13 cellular contexts compared by ENCODE assay signal in the genomic region with DNA sequence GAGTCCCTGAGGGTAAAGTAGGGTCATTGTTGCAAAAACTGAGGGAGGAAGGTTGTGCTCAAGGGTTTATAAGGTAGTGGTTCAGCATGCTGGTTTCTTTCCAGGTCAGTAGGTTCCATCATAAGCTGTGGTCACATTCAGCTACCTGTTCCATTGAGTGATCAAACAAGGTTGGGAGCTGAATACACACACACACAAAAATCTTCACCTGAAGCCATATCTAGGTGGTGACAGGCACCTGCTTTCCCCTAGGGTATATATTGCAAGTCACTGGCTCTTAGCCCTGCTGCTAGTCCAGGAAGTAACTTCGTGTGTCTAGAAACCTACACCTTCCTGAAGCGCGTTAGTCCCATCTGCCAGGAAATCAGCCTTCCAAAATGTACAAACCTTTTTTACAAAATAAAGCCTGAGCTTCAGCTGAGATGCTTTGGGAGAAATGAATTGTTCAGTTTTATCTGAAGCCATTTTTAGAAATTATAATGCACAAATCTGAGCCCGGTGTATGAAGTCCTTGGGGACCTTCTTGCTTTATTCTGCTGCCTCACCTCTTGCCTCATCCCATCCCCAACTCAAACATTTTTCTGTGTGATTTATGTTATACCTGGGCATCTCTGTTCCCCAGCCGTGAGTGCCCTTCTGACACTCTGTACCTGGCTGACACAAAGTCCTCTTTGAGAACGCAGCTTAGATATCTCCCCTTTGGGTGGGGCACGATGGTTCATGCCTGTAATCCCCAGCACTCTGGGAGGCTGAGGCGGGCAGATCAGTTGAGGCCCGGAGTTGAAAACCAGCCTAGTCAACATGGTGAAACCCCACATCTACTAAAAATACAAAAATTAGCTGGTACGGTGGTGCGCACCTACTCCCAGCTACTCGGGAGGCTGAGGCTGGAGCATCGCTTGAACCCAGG. TPM values are rescaled to one million over a fixed set of nuclear protein-coding genes. Genes with fewer than 3 reads are reported as not detected.
DNase-seq lines count a peak whose midpoint lies in the region; ATAC-seq and TF ChIP-seq lines count a peak whose summit lies in the region.
"Had no signal": no experiment of that assay in that cellular context is flagged by ENCODE, and none has a peak within 500 bp of the region (broad histone marks: within the 10 kb centered on the region; RNA-seq: fewer than 3 reads in every experiment).

No MANE protein-coding gene starts in this region.

- no peak overlapping the region for H3K4me3 ChIP-seq in heart right ventricle
- H3K4me3 ChIP-seq: upper lobe of left lung had no signal

- ATAC-seq in stimulated activated naive CD8-positive, alpha-beta T cell treated with anti-CD3 and anti-CD28 coated beads, Interleukin-15, amount 100 ng/mL, for 72 hours, result no peak
- ATAC-seq in natural killer cell (no peak), heart right ventricle (no peak)
- ATAC-seq: HepG2, Right ventricle myocardium inferior had no signal

- H3K27ac ChIP-seq in heart right ventricle, result no peak overlapping the region
- H3K27ac ChIP-seq: upper lobe of left lung had no signal

- 81% methylated on average over 13 of the region's 13 CpGs for WGBS in heart right ventricle, 2 donors

- peaks cover 0 to 6% (median 0%) of the 10 kb centered on the region in 9 donors for H3K4me1 ChIP-seq in heart right ventricle
- H3K4me1 ChIP-seq: upper lobe of left lung had no signal

- DNase-seq in stimulated activated naive CD8-positive, alpha-beta T cell treated with anti-CD3 and anti-CD28 coated beads, Interleukin-15, amount 100 ng/mL, for 72 hours, result no peak
- DNase-seq in NCI-H69 (lab: John Stamatoyannopoulos, UW) (peak; percentile 53), kidney tubule cell (ENCODE audit: low spot score) (peak; percentile 85), natural killer cell (no peak), heart right ventricle (no peak), RKO (ENCODE audit: low spot score) (no peak), NCI-H446 (lab: John Stamatoyannopoulos, UW) (no peak)
- DNase-seq: AML-193, NCI-H1092, upper lobe of left lung had no signal

- no peak overlapping the region for H3K4me3 Mint-ChIP-seq in stimulated activated naive CD8-positive, alpha-beta T cell treated with anti-CD3 and anti-CD28 coated beads, Interleukin-15, Interleukin-2, amounts not matched to agents 100 ng/mL and 50 ng/mL, for 24 hours
- no peak overlapping the region for H3K4me3 Mint-ChIP-seq in stimulated activated naive CD8-positive, alpha-beta T cell treated with anti-CD3 and anti-CD28 coated beads, Interleukin-15, amount 100 ng/mL, for 72 hours
- no peak overlapping the region for H3K4me3 Mint-ChIP-seq in natural killer cell

- H3K9me3 ChIP-seq in heart right ventricle, result no peaks in the 10 kb centered on the region
- H3K9me3 ChIP-seq: upper lobe of left lung had no signal

- no peaks in the 10 kb centered on the region for H3K36me3 ChIP-seq in heart right ventricle
- H3K36me3 ChIP-seq: upper lobe of left lung had no signal

- no peaks in the 10 kb centered on the region for H3K27me3 Mint-ChIP-seq in stimulated activated naive CD8-positive, alpha-beta T cell treated with anti-CD3 and anti-CD28 coated beads, Interleukin-15, Interleukin-2, amounts not matched to agents 100 ng/mL and 50 ng/mL, for 24 hours
- H3K27me3 Mint-ChIP-seq in stimulated activated naive CD8-positive, alpha-beta T cell treated with anti-CD3 and anti-CD28 coated beads, Interleukin-15, amount 100 ng/mL, for 72 hours, result no peaks in the 10 kb centered on the region
- H3K27me3 Mint-ChIP-seq in natural killer cell (ENCODE audit: low read depth in 2 of 2), result peaks cover 0 to 9% of the 10 kb centered on the region in 2 donors

- H3K27me3 ChIP-seq in heart right ventricle, result peaks cover 0 to 11% (median 0%) of the 10 kb centered on the region in 7 donors
- H3K27me3 ChIP-seq: upper lobe of left lung had no signal

- H3K36me3 Mint-ChIP-seq in stimulated activated naive CD8-positive, alpha-beta T cell treated with anti-CD3 and anti-CD28 coated beads, Interleukin-15, Interleukin-2, amounts not matched to agents 100 ng/mL and 50 ng/mL, for 24 hours (ENCODE audit: low read depth), result no peaks in the 10 kb centered on the region
- no peaks in the 10 kb centered on the region for H3K36me3 Mint-ChIP-seq in natural killer cell

- H3K27ac Mint-ChIP-seq in stimulated activated naive CD8-positive, alpha-beta T cell treated with anti-CD3 and anti-CD28 coated beads, Interleukin-15, Interleukin-2, amounts not matched to agents 100 ng/mL and 50 ng/mL, for 24 hours, result peak overlapping the region; percentile 31
- peak overlapping the region in 1 of 2 donors; percentile 19 for H3K27ac Mint-ChIP-seq in stimulated activated naive CD8-positive, alpha-beta T cell treated with anti-CD3 and anti-CD28 coated beads, Interleukin-15, amount 100 ng/mL, for 72 hours
- no peak overlapping the region for H3K27ac Mint-ChIP-seq in natural killer cell

- H3K4me1 Mint-ChIP-seq in stimulated activated naive CD8-positive, alpha-beta T cell treated with anti-CD3 and anti-CD28 coated beads, Interleukin-15, Interleukin-2, amounts not matched to agents 100 ng/mL and 50 ng/mL, for 24 hours (ENCODE audit: low read depth), result peaks cover 21% of the 10 kb centered on the region
- peaks cover 18% of the 10 kb centered on the region for H3K4me1 Mint-ChIP-seq in stimulated activated naive CD8-positive, alpha-beta T cell treated with anti-CD3 and anti-CD28 coated beads, Interleukin-15, amount 100 ng/mL, for 72 hours
- no peaks in the 10 kb centered on the region for H3K4me1 Mint-ChIP-seq in natural killer cell

- intact Hi-C loops in natural killer cell (cut with micrococcal nuclease) (no loop called here), heart right ventricle (cut with DNase I) (loop anchor here in 2 of 10 donors (10.0 kb wide), 2 partner anchors 207 to 267 kb away; no protein-coding TSS in a partner anchor)

- no peak for TF ChIP-seq CTCF in natural killer cell (IDR thresholded peaks at IDR 0.05)
- TF ChIP-seq CTCF in heart right ventricle (IDR thresholded peaks at IDR 0.05), result no peak

- H3K9me3 Mint-ChIP-seq in stimulated activated naive CD8-positive, alpha-beta T cell treated with anti-CD3 and anti-CD28 coated beads, Interleukin-15, Interleukin-2, amounts not matched to agents 100 ng/mL and 50 ng/mL, for 24 hours, result no peaks in the 10 kb centered on the region
- no peaks in the 10 kb centered on the region for H3K9me3 Mint-ChIP-seq in stimulated activated naive CD8-positive, alpha-beta T cell treated with anti-CD3 and anti-CD28 coated beads, Interleukin-15, amount 100 ng/mL, for 72 hours
- H3K9me3 Mint-ChIP-seq in natural killer cell, result no peaks in the 10 kb centered on the region

RNA-seq across cellular contexts. Expression of a gene that starts 10.6 kb away (rescaled TPM):
- total RNA-seq in natural killer cell (100 to 1,000 TPM; 148 to 161 (median 156) TPM), heart right ventricle (100 to 1,000 TPM in 1 of 10 donors, 10 to 100 TPM in 9; 72.3 to 102 (median 88.5) TPM)
- polyA plus RNA-seq in heart right ventricle, result 100 to 1,000 TPM; 147 to 210 TPM

RNA-seq across cellular contexts. Expression of a gene that starts 11.3 kb away (rescaled TPM):
- total RNA-seq in natural killer cell (1 to 10 TPM; 2.8 to 4.3 (median 4.1) TPM), heart right ventricle (1 to 10 TPM; 1.2 to 3.5 (median 2.0) TPM)
- 1 to 10 TPM; 2.6 to 2.9 TPM for polyA plus RNA-seq in heart right ventricle

RNA-seq across cellular contexts. Expression of a gene that starts 18.7 kb away (rescaled TPM):
- 10 to 100 TPM; 19.1 to 25.8 (median 23.9) TPM for total RNA-seq in natural killer cell
- total RNA-seq in heart right ventricle, result 10 to 100 TPM in 1 of 10 donors, 1 to 10 TPM in 9; 4.9 to 10.8 (median 6.6) TPM
- polyA plus RNA-seq in heart right ventricle, result 10 to 100 TPM; 11.7 to 13.7 TPM

RNA-seq across cellular contexts. Expression of a gene that starts 18.9 kb away (rescaled TPM):
- total RNA-seq in natural killer cell (10 to 100 TPM; 42.2 to 56.8 (median 47.9) TPM), heart right ventricle (10 to 100 TPM; 28.0 to 43.3 (median 31.0) TPM)
- polyA plus RNA-seq in heart right ventricle, result 10 to 100 TPM; 23.5 to 33.6 TPM

RNA-seq across cellular contexts. Expression of a gene that starts 20.4 kb away (rescaled TPM):
- total RNA-seq in natural killer cell, result 10 to 100 TPM; 55.1 to 59.2 (median 56.5) TPM
- total RNA-seq in heart right ventricle, result 10 to 100 TPM in 1 of 10 donors, 1 to 10 TPM in 9; 3.9 to 10.8 (median 7.6) TPM
- 10 to 100 TPM in 1 of 2 donors, 1 to 10 TPM in 1; 7.8 to 17.5 TPM for polyA plus RNA-seq in heart right ventricle

Comparison
In these comparisons a context has a peak if more than half of its experiments do, and no peak if none do; other contexts are left out.
1. DNase-seq: peak in NCI-H69 (single experiment) and kidney tubule cell (single experiment); none in stimulated activated naive CD8-positive, alpha-beta T cell treated with anti-CD3 and anti-CD28 coated beads, Interleukin-15, amount 100 ng/mL, for 72 hours (0 of 2), natural killer cell (single experiment), heart right ventricle (0 of 2), RKO (single experiment) and NCI-H446 (0 of 2).